Comparison of ENCODE assay signal across 1 cellular context in genomic region chr1:84800090-84801073, GRCh38.
TF ChIP-seq lines count a peak whose summit lies in the region.

No MANE protein-coding gene starts in this region.

TF ChIP-seq in GM23338, 12 proteins besides CTCF, POLR2A, EP300 and RAD21 (continued from another document):
- TF ChIP-seq, protein P1, sequence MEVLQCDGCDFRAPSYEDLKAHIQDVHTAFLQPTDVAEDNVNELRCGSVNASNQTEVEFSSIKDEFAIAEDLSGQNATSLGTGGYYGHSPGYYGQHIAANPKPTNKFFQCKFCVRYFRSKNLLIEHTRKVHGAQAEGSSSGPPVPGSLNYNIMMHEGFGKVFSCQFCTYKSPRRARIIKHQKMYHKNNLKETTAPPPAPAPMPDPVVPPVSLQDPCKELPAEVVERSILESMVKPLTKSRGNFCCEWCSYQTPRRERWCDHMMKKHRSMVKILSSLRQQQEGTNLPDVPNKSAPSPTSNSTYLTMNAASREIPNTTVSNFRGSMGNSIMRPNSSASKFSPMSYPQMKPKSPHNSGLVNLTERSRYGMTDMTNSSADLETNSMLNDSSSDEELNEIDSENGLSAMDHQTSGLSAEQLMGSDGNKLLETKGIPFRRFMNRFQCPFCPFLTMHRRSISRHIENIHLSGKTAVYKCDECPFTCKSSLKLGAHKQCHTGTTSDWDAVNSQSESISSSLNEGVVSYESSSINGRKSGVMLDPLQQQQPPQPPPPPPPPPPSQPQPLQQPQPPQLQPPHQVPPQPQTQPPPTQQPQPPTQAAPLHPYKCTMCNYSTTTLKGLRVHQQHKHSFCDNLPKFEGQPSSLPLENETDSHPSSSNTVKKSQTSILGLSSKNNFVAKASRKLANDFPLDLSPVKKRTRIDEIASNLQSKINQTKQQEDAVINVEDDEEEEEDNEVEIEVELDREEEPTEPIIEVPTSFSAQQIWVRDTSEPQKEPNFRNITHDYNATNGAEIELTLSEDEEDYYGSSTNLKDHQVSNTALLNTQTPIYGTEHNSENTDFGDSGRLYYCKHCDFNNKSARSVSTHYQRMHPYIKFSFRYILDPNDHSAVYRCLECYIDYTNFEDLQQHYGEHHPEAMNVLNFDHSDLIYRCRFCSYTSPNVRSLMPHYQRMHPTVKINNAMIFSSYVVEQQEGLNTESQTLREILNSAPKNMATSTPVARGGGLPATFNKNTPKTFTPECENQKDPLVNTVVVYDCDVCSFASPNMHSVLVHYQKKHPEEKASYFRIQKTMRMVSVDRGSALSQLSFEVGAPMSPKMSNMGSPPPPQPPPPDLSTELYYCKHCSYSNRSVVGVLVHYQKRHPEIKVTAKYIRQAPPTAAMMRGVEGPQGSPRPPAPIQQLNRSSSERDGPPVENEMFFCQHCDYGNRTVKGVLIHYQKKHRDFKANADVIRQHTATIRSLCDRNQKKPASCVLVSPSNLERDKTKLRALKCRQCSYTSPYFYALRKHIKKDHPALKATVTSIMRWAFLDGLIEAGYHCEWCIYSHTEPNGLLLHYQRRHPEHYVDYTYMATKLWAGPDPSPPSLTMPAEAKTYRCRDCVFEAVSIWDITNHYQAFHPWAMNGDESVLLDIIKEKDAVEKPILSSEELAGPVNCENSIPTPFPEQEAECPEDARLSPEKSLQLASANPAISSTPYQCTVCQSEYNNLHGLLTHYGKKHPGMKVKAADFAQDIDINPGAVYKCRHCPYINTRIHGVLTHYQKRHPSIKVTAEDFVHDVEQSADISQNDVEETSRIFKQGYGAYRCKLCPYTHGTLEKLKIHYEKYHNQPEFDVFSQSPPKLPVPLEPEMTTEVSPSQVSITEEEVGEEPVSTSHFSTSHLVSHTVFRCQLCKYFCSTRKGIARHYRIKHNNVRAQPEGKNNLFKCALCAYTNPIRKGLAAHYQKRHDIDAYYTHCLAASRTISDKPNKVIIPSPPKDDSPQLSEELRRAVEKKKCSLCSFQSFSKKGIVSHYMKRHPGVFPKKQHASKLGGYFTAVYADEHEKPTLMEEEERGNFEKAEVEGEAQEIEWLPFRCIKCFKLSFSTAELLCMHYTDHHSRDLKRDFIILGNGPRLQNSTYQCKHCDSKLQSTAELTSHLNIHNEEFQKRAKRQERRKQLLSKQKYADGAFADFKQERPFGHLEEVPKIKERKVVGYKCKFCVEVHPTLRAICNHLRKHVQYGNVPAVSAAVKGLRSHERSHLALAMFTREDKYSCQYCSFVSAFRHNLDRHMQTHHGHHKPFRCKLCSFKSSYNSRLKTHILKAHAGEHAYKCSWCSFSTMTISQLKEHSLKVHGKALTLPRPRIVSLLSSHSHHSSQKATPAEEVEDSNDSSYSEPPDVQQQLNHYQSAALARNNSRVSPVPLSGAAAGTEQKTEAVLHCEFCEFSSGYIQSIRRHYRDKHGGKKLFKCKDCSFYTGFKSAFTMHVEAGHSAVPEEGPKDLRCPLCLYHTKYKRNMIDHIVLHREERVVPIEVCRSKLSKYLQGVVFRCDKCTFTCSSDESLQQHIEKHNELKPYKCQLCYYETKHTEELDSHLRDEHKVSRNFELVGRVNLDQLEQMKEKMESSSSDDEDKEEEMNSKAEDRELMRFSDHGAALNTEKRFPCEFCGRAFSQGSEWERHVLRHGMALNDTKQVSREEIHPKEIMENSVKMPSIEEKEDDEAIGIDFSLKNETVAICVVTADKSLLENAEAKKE (CRISPR knock-in tag; IDR thresholded peaks at IDR 0.05): no peak
